In the genomic region with DNA sequence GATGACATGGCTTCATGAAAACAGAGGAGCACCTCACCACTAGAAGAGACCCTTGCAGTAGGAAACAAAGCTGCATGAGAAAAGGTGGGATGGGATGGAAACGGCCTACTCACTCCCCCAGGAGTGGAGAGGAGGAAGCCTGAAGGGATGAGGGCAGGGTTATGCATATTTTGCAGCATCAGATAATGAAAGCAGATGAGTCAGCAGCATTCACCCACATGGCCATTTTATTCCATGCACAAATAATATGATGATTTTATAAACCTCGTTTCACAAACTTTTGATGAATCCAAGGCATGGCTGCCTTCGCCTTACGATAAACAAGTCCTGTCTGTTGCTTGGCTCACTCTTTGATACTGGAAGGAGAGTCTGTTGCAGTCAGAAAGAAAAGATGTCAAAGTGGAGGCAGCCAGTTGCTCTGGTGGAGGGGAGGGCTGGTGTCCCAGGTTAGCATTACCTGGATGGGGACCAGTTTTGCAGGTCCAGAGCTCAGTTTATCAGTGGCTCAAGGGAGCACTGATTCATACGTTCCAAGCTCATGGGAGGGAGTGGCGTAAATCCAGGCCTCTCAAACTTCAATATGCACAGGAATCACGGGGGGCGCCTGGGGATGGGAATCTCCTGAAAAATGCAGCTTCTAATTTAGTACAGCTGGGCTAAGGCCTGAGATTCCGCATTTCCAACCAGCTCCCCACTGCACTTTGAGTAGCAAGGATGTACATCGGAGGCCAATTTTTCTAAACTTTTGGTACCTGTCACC, we compare ENCODE assay signal across 20 cellular contexts. TPM values are rescaled to one million over a fixed set of nuclear protein-coding genes. Genes with fewer than 3 reads are reported as not detected.
DNase-seq lines count a peak whose midpoint lies in the region; FAIRE-seq and TF ChIP-seq lines count a peak whose summit lies in the region.
"Had no signal": no experiment of that assay in that cellular context is flagged by ENCODE, and none has a peak within 500 bp of the region (broad histone marks: within the 10 kb centered on the region; RNA-seq: fewer than 3 reads in every experiment).

No MANE protein-coding gene starts in this region.

- H3K4me1 ChIP-seq in right atrium auricular region (peaks cover 0 to 24% of the 10 kb centered on the region in 2 donors), astrocyte (ENCODE audit: insufficient read depth, low read length) (peaks cover 4% of the 10 kb centered on the region), OCI-LY7 (ENCODE audit: insufficient read depth, low read length, poor library complexity, severe bottlenecking) (no peaks in the 10 kb centered on the region)

- no TSS peak for BruUV-seq in OCI-LY7 (replicated peaks; lab: Mats Ljungman, UMichigan)

- H3K9ac ChIP-seq in astrocyte (ENCODE audit: low read length): no peak overlapping the region

- peaks cover 26% of the 10 kb centered on the region for H3K27me3 Mint-ChIP-seq in astrocyte (ENCODE audit: low read depth, unreplicated experiment)
- H3K27me3 Mint-ChIP-seq: naive thymus-derived CD8-positive, alpha-beta T cell had no signal

- H3K4me3 Mint-ChIP-seq in astrocyte (ENCODE audit: unreplicated experiment): no peak overlapping the region
- H3K4me3 Mint-ChIP-seq: naive thymus-derived CD8-positive, alpha-beta T cell had no signal

- no peak overlapping the region for H2AFZ ChIP-seq in astrocyte (ENCODE audit: low read depth, low read length)
- H2AFZ ChIP-seq in OCI-LY7 (ENCODE audit: low read length): no peak overlapping the region

- no peaks in the 10 kb centered on the region for H3K36me3 Mint-ChIP-seq in astrocyte (ENCODE audit: low read depth, unreplicated experiment)
- H3K36me3 Mint-ChIP-seq: naive thymus-derived CD8-positive, alpha-beta T cell had no signal

- no peak overlapping the region for H3K4me3 ChIP-seq in right atrium auricular region
- no peak overlapping the region for H3K4me3 ChIP-seq in astrocyte (ENCODE audit: insufficient read depth, low read depth, low read length)
- no peak overlapping the region for H3K4me3 ChIP-seq in OCI-LY7 (ENCODE audit: low read depth, low read length, poor library complexity, severe bottlenecking)

- H3K4me2 ChIP-seq in astrocyte (ENCODE audit: low read length) (peak overlapping the region; percentile 22), OCI-LY7 (ENCODE audit: low read length) (no peak overlapping the region)

- H3K27me3 ChIP-seq in right atrium auricular region (no peaks in the 10 kb centered on the region), astrocyte (ENCODE audit: insufficient read depth, low read length) (peaks cover 4% of the 10 kb centered on the region)

- H3K4me1 Mint-ChIP-seq in astrocyte (ENCODE audit: low read depth, unreplicated experiment): peaks cover 8% of the 10 kb centered on the region
- H3K4me1 Mint-ChIP-seq: naive thymus-derived CD8-positive, alpha-beta T cell had no signal

- H3K36me3 ChIP-seq in right atrium auricular region: no peaks in the 10 kb centered on the region
- no peaks in the 10 kb centered on the region for H3K36me3 ChIP-seq in astrocyte (ENCODE audit: insufficient read depth, low read length)
- no peaks in the 10 kb centered on the region for H3K36me3 ChIP-seq in OCI-LY7 (ENCODE audit: insufficient read depth, low read length)

- FAIRE-seq in astrocyte (lab: Jason Lieb, UNC): no peak

- no peaks in the 10 kb centered on the region for H4K20me1 ChIP-seq in astrocyte (ENCODE audit: insufficient read depth, low read length)
- H4K20me1 ChIP-seq in OCI-LY7 (ENCODE audit: insufficient read depth, low read length): no peaks in the 10 kb centered on the region

- in situ Hi-C loops in GM13977 (cut with MboI; ENCODE audit: low pct_unique_long_range_greater_than_20kb, low sequenced_read_pairs, unreplicated experiment): no loop called here

- no peaks in the 10 kb centered on the region for H3K9me2 ChIP-seq in OCI-LY7 (ENCODE audit: insufficient read depth, low read length)

- H3K27ac ChIP-seq in right atrium auricular region (no peak overlapping the region), astrocyte (ENCODE audit: low read depth, low read length) (no peak overlapping the region), OCI-LY7 (ENCODE audit: low read depth, low read length, poor library complexity, severe bottlenecking) (no peak overlapping the region)

- H3K9me3 ChIP-seq in right atrium auricular region: no peaks in the 10 kb centered on the region
- no peaks in the 10 kb centered on the region for H3K9me3 ChIP-seq in astrocyte (ENCODE audit: insufficient read depth, low read depth, low read length)
- no peaks in the 10 kb centered on the region for H3K9me3 ChIP-seq in OCI-LY7 (ENCODE audit: low read length)

- peaks cover 2% of the 10 kb centered on the region for H3K9me3 Mint-ChIP-seq in astrocyte (ENCODE audit: unreplicated experiment)
- H3K9me3 Mint-ChIP-seq: activated T-cell treated with anti-CD3 and anti-CD28 coated beads, Interleukin-2, amount 50 U/mL, for 72 hours; naive thymus-derived CD8-positive, alpha-beta T cell had no signal

- TF ChIP-seq CTCF in right atrium auricular region (IDR thresholded peaks at IDR 0.05) (no peak), astrocyte (IDR thresholded peaks at IDR 0.05; ENCODE audit: insufficient read depth, low read depth, low read length) (no peak), GM13977 (IDR thresholded peaks at IDR 0.05; ENCODE audit: extremely low read depth, insufficient read depth, missing control alignments) (no peak), OCI-LY7 (conservative IDR thresholded peaks at IDR 0.05; ENCODE audit: low read length) (no peak)

- H3K27ac Mint-ChIP-seq in astrocyte (ENCODE audit: unreplicated experiment): no peak overlapping the region
- H3K27ac Mint-ChIP-seq: activated T-cell treated with anti-CD3 and anti-CD28 coated beads, Interleukin-2, amount 50 U/mL, for 72 hours; naive thymus-derived CD8-positive, alpha-beta T cell had no signal

- DNase-seq in cardiac septum (ENCODE audit: low spot score): peak; percentile 43
- DNase-seq in right atrium auricular region (ENCODE audit: low spot score): no peak
- no peak for DNase-seq in astrocyte (ENCODE audit: low read depth)
- DNase-seq in mesenteric fat pad (ENCODE audit: low spot score): peak; percentile 59
- no peak for DNase-seq in GM13977 (ENCODE audit: low spot score)
- DNase-seq in activated CD4-positive, CD25-positive, alpha-beta regulatory T cell treated with anti-CD3 and anti-CD28 coated beads, Interleukin-2, amount 50 U/mL, for 72 hours: no peak
- DNase-seq in OCI-LY7 (ENCODE audit: low spot score): no peak
- no peak for DNase-seq in RPMI8226
- DNase-seq: activated T-cell treated with anti-CD3 and anti-CD28 coated beads, Interleukin-2, amount 50 U/mL, for 72 hours; amniotic stem cell; COR-L47; GF-D8; NCI-H1694 treated with DMSO at 0.1 percent for 48 hours; SHP77 treated with DMSO at 0.1 percent for 48 hours; stimulated activated naive CD4-positive, alpha-beta T cell treated with Interleukin-2 at 50 U/mL for 16 hours had no signal

- H3K79me2 ChIP-seq in astrocyte (ENCODE audit: insufficient read depth, low read length) (no peaks in the 10 kb centered on the region), OCI-LY7 (ENCODE audit: insufficient read depth, low read depth, low read length) (no peaks in the 10 kb centered on the region)

- CTCF ChIA-PET in OCI-LY7 (lab: Charles Lee; ENCODE audit: unreplicated experiment): interaction anchor here (0.6 kb wide), 1 partner anchor 109 kb away, joined by 3 read pairs; no protein-coding TSS in a partner anchor

- POLR2A ChIA-PET in OCI-LY7 (lab: Charles Lee): interaction anchor here (0.7 to 1.5 kb wide), 2 partner anchors 9 to 124 kb away, joined by 3 to 6 read pairs; a partner anchor contains a TSS

- intact Hi-C loops in cardiac septum (cut with DNase I) (loop anchor here (5.0 to 10.0 kb wide), 2 partner anchors 149 to 153 kb away; no protein-coding TSS in a partner anchor), OCI-LY7 (cut with micrococcal nuclease; ENCODE audit: unreplicated experiment) (no loop called here)

RNA-seq across cellular contexts. Expression of a gene that starts 9.2 kb away (rescaled TPM):
- total RNA-seq in cardiac septum (42.2 TPM), right atrium auricular region (10 to 100 TPM; 22.2 to 26.3 TPM), astrocyte (46.4 and 51.4 TPM in 2 replicates), mesenteric fat pad (35.7 TPM), OCI-LY7 (2022) (19.4 and 20.7 TPM in 2 replicates)
- 13.5 and 14.2 TPM in 2 replicates for total RNA-seq in OCI-LY7 (2014; rRNA removed; shearing (Covaris generic))

RNA-seq across cellular contexts. Expression of a gene that starts 39.3 kb away (rescaled TPM):
- 0.08 TPM for total RNA-seq in cardiac septum
- total RNA-seq in right atrium auricular region: under 1 TPM in 1 of 2 donors, not detected in 1; 0.11 TPM
- not detected in 2 replicates for total RNA-seq in astrocyte
- total RNA-seq in mesenteric fat pad: not detected
- total RNA-seq in OCI-LY7 (2014; rRNA removed; shearing (Covaris generic)): not detected in 2 replicates
- not detected in 2 replicates for total RNA-seq in OCI-LY7 (2022)
- total RNA-seq: activated T-cell treated with anti-CD3 and anti-CD28 coated beads, Interleukin-2, amount 50 U/mL, for 72 hours; cerebellum; lung microvascular endothelial cell; M059J; naive thymus-derived CD8-positive, alpha-beta T cell; T-helper 2 cell treated with Interferon-gamma antibody and Interleukin-4, amounts not matched to agents 100 ng/mL and 5 ng/mL, for 36 hours had no signal

Comparison
In these comparisons a context has a peak if more than half of its experiments do, and no peak if none do; other contexts are left out.
1. DNase-seq: peak in cardiac septum (single experiment) and mesenteric fat pad (single experiment); none in right atrium auricular region (single experiment), astrocyte (single experiment), GM13977 (single experiment), activated CD4-positive, CD25-positive, alpha-beta regulatory T cell treated with anti-CD3 and anti-CD28 coated beads, Interleukin-2, amount 50 U/mL, for 72 hours (single experiment), OCI-LY7 (single experiment) and RPMI8226 (single experiment).